Comparison of ENCODE assay signal across 8 cellular contexts in the genomic region with DNA sequence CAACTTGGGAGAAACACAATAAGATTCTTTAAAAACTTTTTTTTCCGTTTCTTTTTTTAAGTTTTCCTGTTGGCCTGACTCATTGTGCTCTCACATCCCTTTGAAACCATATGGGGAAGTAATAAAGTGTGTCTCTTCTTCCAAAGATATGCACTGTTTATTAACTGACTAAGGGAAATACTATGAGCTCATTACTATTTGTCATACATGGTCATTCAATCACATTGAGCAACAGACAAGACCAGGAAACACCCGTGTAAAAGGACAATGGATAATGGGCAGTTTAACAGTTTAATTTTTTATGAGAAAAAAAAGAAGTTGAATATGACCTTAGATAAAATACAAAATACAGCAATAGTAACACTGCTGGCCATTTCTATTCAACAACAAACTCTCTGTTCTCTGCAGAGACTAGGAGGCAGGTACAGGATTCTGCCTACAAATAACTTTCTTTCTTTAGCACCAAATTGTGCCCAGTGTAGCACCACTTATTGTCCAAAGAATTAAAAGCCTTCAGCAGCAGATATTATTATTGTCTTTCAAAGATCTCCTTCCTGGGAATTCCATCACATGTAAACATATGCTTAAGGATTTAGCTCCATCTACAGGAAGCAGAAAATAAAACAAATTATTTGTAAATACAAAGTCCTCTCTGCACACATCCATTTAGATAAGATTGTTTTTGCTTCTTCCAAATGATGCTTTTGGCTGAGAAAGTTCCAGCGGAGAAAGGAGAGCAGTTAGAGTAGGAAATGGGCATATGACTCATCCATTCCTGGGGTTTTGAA. TPM values are rescaled to one million over a fixed set of nuclear protein-coding genes. Genes with fewer than 3 reads are reported as not detected.
A peak's percentile ranks its signal among the peaks of the same experiment; 100 is the strongest.
DNase-seq lines count a peak whose midpoint lies in the region; ATAC-seq and TF ChIP-seq lines count a peak whose summit lies in the region.

No MANE protein-coding gene starts in this region.

- H3K36me3 Mint-ChIP-seq in immature natural killer cell = no peaks in the 10 kb centered on the region

- intact Hi-C loops in aorta (cut with DNase I) = no loop called here

- H3K27me3 ChIP-seq in aorta (ENCODE audit: control insufficient read depth in 1 of 2, insufficient read depth in 2 of 2, low read length in 1 of 2) = no peaks in the 10 kb centered on the region

- peaks cover 3 to 5% of the 10 kb centered on the region in 2 donors for H3K4me1 ChIP-seq in aorta (ENCODE audit: control insufficient read depth in 1 of 2, insufficient read depth in 2 of 2, low read length in 2 of 2)

- peak; percentile 75 for ATAC-seq in aorta (ENCODE audit: low FRiP score)
- ATAC-seq in HG02610 (IDR thresholded peaks at IDR 0.05; ENCODE audit: unreplicated experiment) = no peak
- no peak for ATAC-seq in GM18909 (IDR thresholded peaks at IDR 0.05; ENCODE audit: poor library complexity, unreplicated experiment)

- H3K27ac ChIP-seq in aorta (ENCODE audit: low read depth in 1 of 2, low read length in 2 of 2) = no peak overlapping the region

- peak; percentile 24 for TF ChIP-seq CTCF in AG09319 (IDR thresholded peaks at IDR 0.05; ENCODE audit: low read depth, low read length)
- peak; percentile 47 for TF ChIP-seq CTCF in LNCaP clone FGC (IDR thresholded peaks at IDR 0.05; ENCODE audit: control insufficient read depth, extremely low read depth, insufficient read depth)
- no peak for TF ChIP-seq CTCF in astrocyte of the spinal cord (IDR thresholded peaks at IDR 0.05; ENCODE audit: low read depth, low read length)

- WGBS in aorta, 2 donors = 5 to 11% methylated on average over 3 of the region's 3 CpGs

- peak; percentile 59 for DNase-seq in AG09319 (ENCODE audit: extremely low read depth, low read depth)
- peak; percentile 21 for DNase-seq in LNCaP clone FGC (ENCODE audit: low read depth)
- peak; percentile 96 for DNase-seq in astrocyte of the spinal cord (ENCODE audit: low read depth, low spot score)
- DNase-seq in kidney tubule cell (ENCODE audit: low spot score) = peak; percentile 99
- no peak for DNase-seq in aorta
- DNase-seq in immature natural killer cell = no peak

- no peak overlapping the region for H3K4me3 Mint-ChIP-seq in immature natural killer cell

- H3K4me3 ChIP-seq in LNCaP clone FGC (ENCODE audit: low read depth, low read length) = no peak overlapping the region
- no peak overlapping the region for H3K4me3 ChIP-seq in astrocyte of the spinal cord (ENCODE audit: low read depth, low read length)
- no peak overlapping the region for H3K4me3 ChIP-seq in aorta (ENCODE audit: low read length in 2 of 2)

- no peaks in the 10 kb centered on the region for H3K4me1 Mint-ChIP-seq in immature natural killer cell

- in situ Hi-C loops in astrocyte of the spinal cord (cut with HindIII; ENCODE audit: low sequenced_read_pairs) = no loop called here

- H3K9me3 ChIP-seq in aorta (ENCODE audit: control insufficient read depth, low read length) = no peaks in the 10 kb centered on the region

- peaks cover 2 to 13% (median 7%) of the 10 kb centered on the region in 3 donors for H3K27me3 Mint-ChIP-seq in immature natural killer cell (ENCODE audit: low read depth in 3 of 3)

- no peaks in the 10 kb centered on the region for H3K36me3 ChIP-seq in aorta (ENCODE audit: control insufficient read depth in 1 of 2, insufficient read depth in 2 of 2, low read length in 1 of 2)

- H3K27ac Mint-ChIP-seq in immature natural killer cell = no peak overlapping the region

- H3K9me3 Mint-ChIP-seq in immature natural killer cell = no peaks in the 10 kb centered on the region

RNA-seq across cellular contexts. Expression of a gene that starts 55.0 kb away (rescaled TPM):
- 10 to 100 TPM; 11.0 to 20.8 TPM for total RNA-seq in aorta
- polyA plus RNA-seq in aorta (1 to 10 TPM; 4.9 to 5.0 TPM), immature natural killer cell (not detected)

Comparison
In these comparisons a context has a peak if more than half of its experiments do, and no peak if none do; other contexts are left out.
1. DNase-seq: peak in AG09319 (single experiment), LNCaP clone FGC (single experiment), astrocyte of the spinal cord (single experiment) and kidney tubule cell (single experiment); none in aorta (0 of 2) and immature natural killer cell (0 of 3).
2. RNA of a gene that starts 55.0 kb away (polyA plus RNA-seq): 4.9 to 5.0 TPM in aorta; not detected in immature natural killer cell; every median in the first group is over 4 times any median in the second.